In genomic region chr20:2112910-2113309, GRCh38 we compare ENCODE assay signal across 1 cellular context.
TF ChIP-seq lines count a peak whose summit lies in the region.

No MANE protein-coding gene starts in this region.

TF ChIP-seq in GM12878, 131 proteins besides CTCF, POLR2A, EP300 and RAD21 (continued from another document):
- TF ChIP-seq PKNOX1 (IDR thresholded peaks at IDR 0.05) (no peak), JUNB (IDR thresholded peaks at IDR 0.05) (peak; percentile 55; the same call in 1 of the 2 replicates), CREM (IDR thresholded peaks at IDR 0.05; ENCODE audit: low read depth) (peak; percentile 38; the same call in 1 of the 2 replicates), GATAD2B (conservative IDR thresholded peaks at IDR 0.05; ENCODE audit: low read depth) (no peak; the same call in 1 of the 2 replicates), NFIC (IDR thresholded peaks at IDR 0.05; ENCODE audit: low read depth, low read length) (peak; percentile 69; the same call in 1 of the 2 replicates), POLR2AphosphoS2 (IDR thresholded peaks at IDR 0.05; ENCODE audit: low read depth, low read length) (no peak), SKIL (IDR thresholded peaks at IDR 0.05; ENCODE audit: low read depth, poor library complexity, severe bottlenecking) (peak; percentile 18), IKZF2 (IDR thresholded peaks at IDR 0.05) (peak; percentile 74 to 87), LARP7 (IDR thresholded peaks at IDR 0.05) (no peak), WRNIP1 (IDR thresholded peaks at IDR 0.05; ENCODE audit: borderline replicate concordance, low read depth, low read length) (no peak), FOXM1 (IDR thresholded peaks at IDR 0.05; ENCODE audit: low read depth, low read length) (peak; percentile 56; the same call in 1 of the 2 replicates), HCFC1 (IDR thresholded peaks at IDR 0.05; ENCODE audit: low read length) (no peak), ETV6 (conservative IDR thresholded peaks at IDR 0.05 in 1 of 2, IDR thresholded peaks at IDR 0.05 in 1 of 2; ENCODE audit: borderline replicate concordance in 1 of 2, low read depth in 1 of 2) (peak in 1 of 2 experiments; percentile 16; a peak in 1 of 4 replicates), RCOR1 (conservative IDR thresholded peaks at IDR 0.05; ENCODE audit: low read depth, low read length) (no peak), NR2F1 (conservative IDR thresholded peaks at IDR 0.05) (0 out of 2 replicates have a peak, but pooled peaks have one; percentile 24), CBX3 (IDR thresholded peaks at IDR 0.05; ENCODE audit: borderline replicate concordance, low read depth) (no peak), RBBP5 (conservative IDR thresholded peaks at IDR 0.05) (no peak), DPF2 (IDR thresholded peaks at IDR 0.05) (peak; percentile 52; the same call in 1 of the 2 replicates), ZSCAN29 (IDR thresholded peaks at IDR 0.05) (no peak), HSF1 (IDR thresholded peaks at IDR 0.05; ENCODE audit: low read depth, low read length) (no peak), RUNX3 (IDR thresholded peaks at IDR 0.05; ENCODE audit: low read length) (peak; percentile 81), RELB (IDR thresholded peaks at IDR 0.05; ENCODE audit: low read depth) (peak; percentile 65; the same call in 1 of the 2 replicates)
